ENCODE assay signal across 15 cellular contexts in the genomic region with DNA sequence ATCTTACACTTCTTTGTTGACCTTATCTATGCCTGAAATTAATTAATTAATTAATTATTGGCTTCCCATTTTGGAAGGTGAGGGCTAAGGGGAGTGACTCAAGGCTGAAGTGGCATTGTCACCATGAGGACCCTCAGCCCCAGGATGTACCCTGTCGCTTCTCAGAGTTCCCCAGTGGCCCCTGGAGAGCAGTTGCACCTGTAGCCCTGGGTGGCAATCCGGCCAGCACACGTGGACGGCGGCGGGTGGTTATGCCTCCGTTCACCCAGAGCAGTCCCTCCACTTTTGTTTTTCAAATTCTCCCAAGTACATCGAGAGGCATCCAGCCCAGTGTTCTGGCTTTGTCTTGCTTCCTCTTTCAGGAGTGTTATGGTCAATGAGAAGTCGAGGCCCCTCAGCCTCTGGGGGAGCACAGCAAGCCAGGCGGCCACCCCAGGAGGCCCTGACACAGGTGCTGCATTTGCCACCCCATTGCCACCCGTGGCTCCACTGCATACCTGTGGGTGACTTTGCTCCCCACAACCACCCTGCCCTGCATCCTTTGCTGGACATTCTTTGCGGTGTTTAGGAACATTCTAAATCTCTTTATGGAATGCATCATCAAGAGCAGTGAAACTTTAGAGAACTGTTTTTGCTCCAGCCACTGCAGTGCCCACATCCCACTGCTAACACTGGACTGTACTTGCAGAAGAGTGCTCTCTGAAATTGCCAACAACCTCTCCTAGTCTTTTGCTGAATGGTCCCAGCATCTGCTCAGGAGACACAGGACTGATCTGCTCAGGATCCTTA. TPM values are rescaled to one million over a fixed set of nuclear protein-coding genes. Genes with fewer than 3 reads are reported as not detected.
"Had no signal": no experiment of that assay in that cellular context is flagged by ENCODE, and none has a peak within 500 bp of the region (broad histone marks: within the 10 kb centered on the region; RNA-seq: fewer than 3 reads in every experiment).

No MANE protein-coding gene starts in this region.

- H3K4me1 ChIP-seq: sigmoid colon, thyroid gland had no signal

- H3K36me3 ChIP-seq: sigmoid colon, suprapubic skin, thyroid gland had no signal

- H3K4me1 Mint-ChIP-seq: immature natural killer cell, naive B cell, nephron had no signal

- H3K9me3 Mint-ChIP-seq: nephron, type B pancreatic cell had no signal

- H3K27ac ChIP-seq: dorsolateral prefrontal cortex, foreskin keratinocyte, sigmoid colon, skin epidermis, suprapubic skin, thyroid gland had no signal

- H3K27me3 ChIP-seq: foreskin keratinocyte had no signal

- H3K9me3 ChIP-seq: sigmoid colon, suprapubic skin, thyroid gland had no signal

- H3K4me3 Mint-ChIP-seq: immature natural killer cell, naive B cell, nephron, type B pancreatic cell had no signal

- H3K4me3 ChIP-seq: dorsolateral prefrontal cortex, sigmoid colon, skin epidermis, suprapubic skin, thyroid gland had no signal

- ATAC-seq: foreskin keratinocyte; left ventricle myocardium superior; stimulated activated naive CD8-positive, alpha-beta T cell treated with anti-CD3 and anti-CD28 coated beads, Interleukin-15, Interleukin-2, amounts not matched to agents 100 U/mL and 50 U/mL, for 24 hours had no signal

- H3K27ac Mint-ChIP-seq: immature natural killer cell, naive B cell, nephron, type B pancreatic cell had no signal

- H3K36me3 Mint-ChIP-seq: immature natural killer cell, naive B cell, type B pancreatic cell had no signal

- DNase-seq: cortex of kidney; dorsolateral prefrontal cortex; foreskin keratinocyte; immature natural killer cell; left ventricle myocardium superior; mesendoderm; naive B cell; sigmoid colon; stimulated activated naive CD8-positive, alpha-beta T cell treated with anti-CD3 and anti-CD28 coated beads, Interleukin-15, Interleukin-2, amounts not matched to agents 100 U/mL and 50 U/mL, for 24 hours; thyroid gland had no signal

RNA-seq across cellular contexts. Expression of a gene that starts 11.5 kb away (rescaled TPM):
- total RNA-seq: pulmonary artery endothelial cell, sigmoid colon had no signal
- polyA plus RNA-seq: immature natural killer cell had no signal
